ENCODE assay signal across 26 cellular contexts in the genomic region with DNA sequence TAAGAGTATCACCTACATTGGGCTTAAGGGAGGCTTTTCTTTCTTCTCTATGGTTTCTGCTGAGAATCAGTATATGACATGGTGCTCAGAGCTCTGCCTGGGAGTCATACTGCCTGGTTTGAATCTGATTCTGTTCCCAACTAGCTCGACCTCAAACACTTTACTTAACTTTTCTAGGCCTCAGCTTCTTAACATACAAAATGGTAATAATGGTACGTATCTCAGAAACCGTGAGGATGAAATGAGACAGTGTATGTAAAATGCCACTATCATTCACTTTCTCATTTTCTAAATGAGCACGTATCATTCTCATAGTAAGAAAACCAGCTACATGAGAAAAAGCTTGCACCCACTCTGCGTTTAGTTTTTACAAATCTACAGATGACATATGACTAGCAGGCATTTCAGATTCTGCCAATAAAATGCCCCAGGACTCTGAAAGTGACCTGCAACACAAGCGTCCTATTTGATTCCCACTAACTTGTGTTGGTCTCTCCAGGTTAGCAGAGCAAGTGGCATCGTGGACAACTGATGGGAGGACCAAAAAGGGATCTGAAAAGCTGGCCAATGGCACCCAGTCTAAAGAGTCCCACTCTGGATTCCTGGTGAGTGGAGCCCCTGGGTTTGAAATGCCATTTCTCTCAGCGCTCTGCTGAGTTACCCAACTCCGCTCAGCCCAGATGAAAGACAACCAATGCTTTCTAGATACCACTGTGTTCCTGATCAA. TPM values are rescaled to one million over a fixed set of nuclear protein-coding genes. Genes with fewer than 3 reads are reported as not detected.
DNase-seq lines count a peak whose midpoint lies in the region; ATAC-seq lines count a peak whose summit lies in the region.
"Had no signal": no experiment of that assay in that cellular context is flagged by ENCODE, and none has a peak within 500 bp of the region (broad histone marks: within the 10 kb centered on the region; RNA-seq: fewer than 3 reads in every experiment).

No MANE protein-coding gene starts in this region.

- WGBS in mesodermal cell (ENCODE audit: insufficient coverage in 2 of 2), 2 experiments = 88 to 95% methylated on average over 4 to 6 of the region's 9 CpGs

- H3K27ac ChIP-seq in mesodermal cell (ENCODE audit: low read depth, low read length, severe bottlenecking) = peak overlapping the region; percentile 59
- H3K27ac ChIP-seq: ascending aorta, gastroesophageal sphincter, ovary had no signal

- no peaks in the 10 kb centered on the region for H3K9me3 Mint-ChIP-seq in activated naive CD8-positive, alpha-beta T cell treated with anti-CD3 and anti-CD28 coated beads, Interleukin-2, amount 50 U/mL, for 24 hours
- no peaks in the 10 kb centered on the region for H3K9me3 Mint-ChIP-seq in activated naive CD8-positive, alpha-beta T cell treated with anti-CD3 and anti-CD28 coated beads for 36 hours
- H3K9me3 Mint-ChIP-seq: CD8-positive, alpha-beta T cell; naive thymus-derived CD8-positive, alpha-beta T cell had no signal

- peak; percentile 75 for ATAC-seq in activated naive CD8-positive, alpha-beta T cell treated with anti-CD3 and anti-CD28 coated beads, Interleukin-2, amount 50 U/mL, for 24 hours
- ATAC-seq in HG02610 (IDR thresholded peaks at IDR 0.05; ENCODE audit: unreplicated experiment) (peak; percentile 58), GM18858 (IDR thresholded peaks at IDR 0.05; ENCODE audit: unreplicated experiment) (no peak)
- ATAC-seq: CD8-positive, alpha-beta T cell; gastroesophageal sphincter; naive thymus-derived CD8-positive, alpha-beta T cell; sciatic nerve had no signal

- H3K4me1 ChIP-seq in mesodermal cell (ENCODE audit: control insufficient read depth, insufficient read depth, low read length, poor library complexity, severe bottlenecking) = peaks cover 35% of the 10 kb centered on the region

- peaks cover 24% of the 10 kb centered on the region for H3K4me1 Mint-ChIP-seq in activated naive CD8-positive, alpha-beta T cell treated with anti-CD3 and anti-CD28 coated beads, Interleukin-2, amount 50 U/mL, for 24 hours
- H3K4me1 Mint-ChIP-seq in activated naive CD8-positive, alpha-beta T cell treated with anti-CD3 and anti-CD28 coated beads for 36 hours = peaks cover 24% of the 10 kb centered on the region

- no peak overlapping the region for H3K4me3 Mint-ChIP-seq in activated naive CD8-positive, alpha-beta T cell treated with anti-CD3 and anti-CD28 coated beads, Interleukin-2, amount 50 U/mL, for 24 hours
- H3K4me3 Mint-ChIP-seq in activated naive CD8-positive, alpha-beta T cell treated with anti-CD3 and anti-CD28 coated beads for 36 hours = no peak overlapping the region
- H3K4me3 Mint-ChIP-seq: CD8-positive, alpha-beta T cell; naive thymus-derived CD8-positive, alpha-beta T cell had no signal

- DNase-seq in activated naive CD8-positive, alpha-beta T cell treated with anti-CD3 and anti-CD28 coated beads, Interleukin-2, amount 50 U/mL, for 24 hours = no peak
- no peak for DNase-seq in activated naive CD8-positive, alpha-beta T cell treated with anti-CD3 and anti-CD28 coated beads for 36 hours
- DNase-seq in activated T-cell treated with anti-CD3 and anti-CD28 coated beads, Interleukin-2, amount 50 U/mL, for 48 hours = peak; percentile 48 to 54
- DNase-seq in GOT3 (lab: John Stamatoyannopoulos, UW) = no peak
- no peak for DNase-seq in GM19240 (ENCODE audit: insufficient read length, low spot score)
- DNase-seq: activated CD8-positive, alpha-beta memory T cell treated with anti-CD3 and anti-CD28 coated beads for 24 hours; activated gamma-delta T cell; CD8-positive, alpha-beta T cell; effector memory CD4-positive, alpha-beta T cell; esophagus squamous epithelium; GDM1; kidney; mesendoderm; naive thymus-derived CD8-positive, alpha-beta T cell; NCI-H1092 treated with DMSO at 0.1 percent for 48 hours; NCI-H2029; NCI-H446; SJCRH30; stimulated activated naive CD4-positive, alpha-beta T cell treated with Interleukin-2 at 50 U/mL for 16 hours had no signal

- no peak overlapping the region for H3K4me3 ChIP-seq in mesodermal cell (ENCODE audit: extremely low read depth, insufficient read depth, low read length, poor library complexity, severe bottlenecking)
- H3K4me3 ChIP-seq: ascending aorta, esophagus squamous epithelium, gastroesophageal sphincter, ovary, SJCRH30 had no signal

- H3K9me3 ChIP-seq in mesodermal cell (ENCODE audit: control insufficient read depth, low read length) = no peaks in the 10 kb centered on the region
- H3K9me3 ChIP-seq: ascending aorta, esophagus squamous epithelium, gastroesophageal sphincter, ovary, SJCRH30 had no signal

- no peaks in the 10 kb centered on the region for H3K36me3 Mint-ChIP-seq in activated naive CD8-positive, alpha-beta T cell treated with anti-CD3 and anti-CD28 coated beads, Interleukin-2, amount 50 U/mL, for 24 hours (ENCODE audit: low read depth)
- H3K36me3 Mint-ChIP-seq in activated naive CD8-positive, alpha-beta T cell treated with anti-CD3 and anti-CD28 coated beads for 36 hours = no peaks in the 10 kb centered on the region
- H3K36me3 Mint-ChIP-seq: CD8-positive, alpha-beta T cell; naive thymus-derived CD8-positive, alpha-beta T cell had no signal

- H3K36me3 ChIP-seq in mesodermal cell (ENCODE audit: control insufficient read depth, insufficient read depth, low read length) = no peaks in the 10 kb centered on the region
- H3K36me3 ChIP-seq: ascending aorta, esophagus squamous epithelium, gastroesophageal sphincter, ovary, SJCRH30 had no signal

- H3K27me3 Mint-ChIP-seq in activated naive CD8-positive, alpha-beta T cell treated with anti-CD3 and anti-CD28 coated beads, Interleukin-2, amount 50 U/mL, for 24 hours = no peaks in the 10 kb centered on the region
- H3K27me3 Mint-ChIP-seq in activated naive CD8-positive, alpha-beta T cell treated with anti-CD3 and anti-CD28 coated beads for 36 hours = no peaks in the 10 kb centered on the region
- H3K27me3 Mint-ChIP-seq: naive thymus-derived CD8-positive, alpha-beta T cell had no signal

- peak overlapping the region; percentile 26 for H3K27ac Mint-ChIP-seq in activated naive CD8-positive, alpha-beta T cell treated with anti-CD3 and anti-CD28 coated beads, Interleukin-2, amount 50 U/mL, for 24 hours
- no peak overlapping the region for H3K27ac Mint-ChIP-seq in activated naive CD8-positive, alpha-beta T cell treated with anti-CD3 and anti-CD28 coated beads for 36 hours
- H3K27ac Mint-ChIP-seq: CD8-positive, alpha-beta T cell had no signal

RNA-seq across cellular contexts. Expression of a gene that starts 6.1 kb away (rescaled TPM):
- 1 to 10 TPM; 8.0 to 8.6 TPM for total RNA-seq in activated naive CD8-positive, alpha-beta T cell treated with anti-CD3 and anti-CD28 coated beads for 36 hours
- 57.3 TPM for polyA plus RNA-seq in mesodermal cell (2013, experiment 1 of 2)
- 47.8 TPM for polyA plus RNA-seq in mesodermal cell (2013, experiment 2 of 2)

RNA-seq across cellular contexts. Expression of a gene that starts 39.2 kb away (rescaled TPM):
- total RNA-seq in activated naive CD8-positive, alpha-beta T cell treated with anti-CD3 and anti-CD28 coated beads for 36 hours = 10 to 100 TPM; 30.9 to 31.4 TPM
- polyA plus RNA-seq in mesodermal cell (2013, experiment 1 of 2) = 27.9 TPM
- 32.6 TPM for polyA plus RNA-seq in mesodermal cell (2013, experiment 2 of 2)

RNA-seq across cellular contexts. Expression of a gene that starts 39.3 kb away (rescaled TPM):
- total RNA-seq in activated naive CD8-positive, alpha-beta T cell treated with anti-CD3 and anti-CD28 coated beads for 36 hours = 1 to 10 TPM; 7.9 to 9.4 TPM
- 9.1 TPM for polyA plus RNA-seq in mesodermal cell (2013, experiment 1 of 2)
- 10.2 TPM for polyA plus RNA-seq in mesodermal cell (2013, experiment 2 of 2)

Comparison
In these comparisons a context has a peak if more than half of its experiments do, and no peak if none do; other contexts are left out.
1. DNase-seq: peak in activated T-cell treated with anti-CD3 and anti-CD28 coated beads, Interleukin-2, amount 50 U/mL, for 48 hours (2 of 2); none in activated naive CD8-positive, alpha-beta T cell treated with anti-CD3 and anti-CD28 coated beads, Interleukin-2, amount 50 U/mL, for 24 hours (single experiment), activated naive CD8-positive, alpha-beta T cell treated with anti-CD3 and anti-CD28 coated beads for 36 hours (single experiment), GOT3 (single experiment) and GM19240 (single experiment).